15 cellular contexts compared by ENCODE assay signal in genomic region chr12:83388551-83388950, GRCh38.
DNase-seq lines count a peak whose midpoint lies in the region; ATAC-seq and TF ChIP-seq lines count a peak whose summit lies in the region.
"Had no signal": no experiment of that assay in that cellular context is flagged by ENCODE, and none has a peak within 500 bp of the region (broad histone marks: within the 10 kb centered on the region; RNA-seq: fewer than 3 reads in every experiment).

No MANE protein-coding gene starts in this region.

- ATAC-seq in GM18511 (IDR thresholded peaks at IDR 0.05; ENCODE audit: unreplicated experiment), result peak; percentile 58
- ATAC-seq in GM19452 (IDR thresholded peaks at IDR 0.05; ENCODE audit: unreplicated experiment), result peak; percentile 51
- peak; percentile 45 for ATAC-seq in HG03064 (IDR thresholded peaks at IDR 0.05; ENCODE audit: low read depth, unreplicated experiment)
- no peak for ATAC-seq in GM19397 (IDR thresholded peaks at IDR 0.05; ENCODE audit: unreplicated experiment)
- ATAC-seq in HG03045 (IDR thresholded peaks at IDR 0.05; ENCODE audit: unreplicated experiment), result no peak
- ATAC-seq: T-cell had no signal

- H4K20me1 ChIP-seq in MM.1S (ENCODE audit: insufficient read depth, low read length), result no peaks in the 10 kb centered on the region

- no peaks in the 10 kb centered on the region for H3K9me2 ChIP-seq in MM.1S (replicated peaks; ENCODE audit: insufficient read depth, low read length)
- H3K9me2 ChIP-seq: SK-N-SH had no signal

- 0 out of 2 replicates have a peak overlapping the region, but pooled peaks have one; percentile 29 for H2AFZ ChIP-seq in MM.1S (ENCODE audit: low read length)

- H3K9ac ChIP-seq in MM.1S (ENCODE audit: low read length), result no peak overlapping the region
- H3K9ac ChIP-seq: SK-N-SH had no signal

- DNase-seq in MM.1S (no peak), kidney glomerular epithelial cell (lab: John Stamatoyannopoulos, UW) (no peak), WERI-Rb-1 (no peak)
- DNase-seq: CD4-positive, alpha-beta memory T cell; NCI-H1417 treated with DMSO at 0.1 percent for 48 hours; NCI-H1930; NCI-H526 treated with DMSO at 0.1 percent for 48 hours; SK-N-SH; T-cell had no signal

- TF ChIP-seq CTCF in MM.1S (IDR thresholded peaks at IDR 0.05; ENCODE audit: low read length) (no peak), WERI-Rb-1 (IDR thresholded peaks at IDR 0.05; ENCODE audit: low read depth, low read length) (no peak)

- H3K9me3 ChIP-seq in MM.1S (replicated peaks; ENCODE audit: insufficient read depth, low read length), result no peaks in the 10 kb centered on the region
- no peaks in the 10 kb centered on the region for H3K9me3 ChIP-seq in WERI-Rb-1 (ENCODE audit: severe bottlenecking)
- H3K9me3 ChIP-seq: SK-N-SH had no signal

- no peak overlapping the region; the same call in 1 of the 2 replicates for H3K4me2 ChIP-seq in MM.1S (ENCODE audit: low read depth, low read length)
- H3K4me2 ChIP-seq: SK-N-SH had no signal

- no peak overlapping the region for H3K4me3 ChIP-seq in MM.1S (ENCODE audit: low read length)
- no peak overlapping the region for H3K4me3 ChIP-seq in WERI-Rb-1 (ENCODE audit: low read depth, low read length)
- H3K4me3 ChIP-seq: K562 had no signal

- H3K27me3 ChIP-seq in MM.1S (replicated peaks; ENCODE audit: insufficient read depth, low read length) (no peaks in the 10 kb centered on the region), WERI-Rb-1 (ENCODE audit: insufficient read depth, low read depth, severe bottlenecking) (no peaks in the 10 kb centered on the region)

- no peaks in the 10 kb centered on the region for H3K79me2 ChIP-seq in MM.1S (ENCODE audit: low read length)

- no peaks in the 10 kb centered on the region for H3K4me1 ChIP-seq in MM.1S (ENCODE audit: low read length)

- no peaks in the 10 kb centered on the region for H3F3A ChIP-seq in MM.1S (ENCODE audit: insufficient read depth, low read length)

- H3K36me3 ChIP-seq in MM.1S (replicated peaks; ENCODE audit: insufficient read depth, low read length) (no peaks in the 10 kb centered on the region), WERI-Rb-1 (no peaks in the 10 kb centered on the region)

- H3K27ac ChIP-seq in MM.1S (ENCODE audit: low read length) (no peak overlapping the region), WERI-Rb-1 (no peak overlapping the region)

Comparison
In these comparisons a context has a peak if more than half of its experiments do, and no peak if none do; other contexts are left out.
1. ATAC-seq: peak in GM18511 (single experiment), GM19452 (single experiment) and HG03064 (single experiment); none in GM19397 (single experiment) and HG03045 (single experiment).